9 cellular contexts compared by ENCODE assay signal in the genomic region with DNA sequence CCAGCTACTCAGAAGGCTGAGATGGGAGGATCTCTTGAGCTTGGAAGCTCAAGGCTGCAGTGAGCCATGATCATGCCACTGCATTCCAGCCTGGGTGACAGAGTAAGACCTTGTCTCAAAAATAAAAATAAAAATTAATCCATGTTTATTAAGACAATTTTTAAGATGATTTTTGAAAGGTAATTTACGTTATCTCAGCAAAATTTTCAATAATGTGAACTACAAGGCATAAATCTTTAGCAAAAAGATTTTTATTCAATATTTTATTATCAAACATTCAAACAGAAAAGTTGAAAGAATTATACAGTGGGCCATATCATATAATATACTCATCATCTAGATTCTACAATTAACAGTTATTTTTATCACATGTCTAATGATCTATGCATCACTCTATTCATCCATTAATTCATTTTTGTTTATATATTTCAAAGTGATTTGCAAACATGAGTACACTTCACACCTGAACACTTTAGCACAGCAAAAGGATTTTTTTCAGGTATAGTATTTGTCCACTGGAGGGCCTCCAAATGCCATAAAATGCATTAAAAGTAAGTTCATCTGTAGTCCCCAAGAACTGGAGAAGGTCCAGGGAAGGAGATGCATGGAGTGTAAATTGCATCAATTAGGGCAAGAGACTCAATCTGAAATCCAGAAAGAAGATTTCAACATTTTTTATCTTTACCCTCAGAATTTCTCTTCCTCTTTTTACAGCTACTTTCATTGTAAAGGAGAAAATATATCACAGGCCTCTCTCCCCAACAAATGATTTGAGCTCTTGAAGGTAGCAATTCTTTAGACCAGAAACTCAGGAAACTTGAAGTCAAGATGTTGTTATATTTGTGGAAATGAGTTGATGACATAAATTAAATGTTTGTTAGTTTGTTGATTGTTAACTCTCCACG. TPM values are rescaled to one million over a fixed set of nuclear protein-coding genes. Genes with fewer than 3 reads are reported as not detected.
A peak's percentile ranks its signal among the peaks of the same experiment; 100 is the strongest.
DNase-seq lines count a peak whose midpoint lies in the region; ATAC-seq, FAIRE-seq and TF ChIP-seq lines count a peak whose summit lies in the region.
"Had no signal": no experiment of that assay in that cellular context is flagged by ENCODE, and none has a peak within 500 bp of the region (broad histone marks: within the 10 kb centered on the region; RNA-seq: fewer than 3 reads in every experiment).

No MANE protein-coding gene starts in this region.

- WGBS in GM12878 (ENCODE audit: insufficient coverage, insufficient replicate concordance, low lambda C conversion rate, missing lambda C conversion rate) = 49% methylated on average over 2 of the region's 2 CpGs

- peak; percentile 58 for DNase-seq in NCI-H510A treated with DMSO at 0.1 percent for 48 hours (lab: John Stamatoyannopoulos, UW)
- no peak for DNase-seq in NCI-H510A (lab: John Stamatoyannopoulos, UW)
- peak; percentile 50 to 74 for DNase-seq in NCI-H526 (lab: John Stamatoyannopoulos, UW)
- peak; percentile 12 for DNase-seq in GM12878 (ENCODE audit: low read depth, low spot score)
- DNase-seq in kidney tubule cell (ENCODE audit: low spot score) = peak; percentile 50
- no peak for DNase-seq in coronary artery (ENCODE audit: low spot score)

- no peak for TF ChIP-seq EP300 in GM12878 (IDR thresholded peaks at IDR 0.05; ENCODE audit: borderline replicate concordance in 1 of 2, control insufficient read depth in 1 of 2, low read depth in 2 of 2, low read length in 2 of 2)

- H4K20me1 ChIP-seq in GM12878 (ENCODE audit: control insufficient read depth, insufficient read depth) = no peaks in the 10 kb centered on the region

- in situ Hi-C loops in GM12878 (cut with MboI) = loop anchor here (5.0 to 10.0 kb wide), 2 partner anchors 95 to 277 kb away; no protein-coding TSS in a partner anchor

- RAD21 ChIA-PET in GM12878 (lab: Charles Lee; ENCODE audit: unreplicated experiment) = interaction anchor here (0.7 to 4.2 kb wide), 12 partner anchors 10 to 383 kb away, joined by 3 to 32 read pairs (median 6); partner anchors contain the start of genes PHTF2 and TMEM60

- TF ChIP-seq POLR2A in GM12878 (IDR thresholded peaks at IDR 0.05; ENCODE audit: low read depth, low read length) = no peak

- CTCF ChIA-PET in GM12878 (lab: Yijun Ruan, JAX) = interaction anchor here (0.6 to 14.1 kb wide), 45 partner anchors 8 to 385 kb away, joined by 3 to 225 read pairs (median 4); partner anchors contain the start of gene RSBN1L

- peak; percentile 68 for FAIRE-seq in GM12878 (lab: Jason Lieb, UNC)

- no peaks in the 10 kb centered on the region; a peak in 1 of 4 replicates for H3K36me3 ChIP-seq in GM12878 (ENCODE audit: control insufficient read depth in 2 of 2, insufficient read depth in 2 of 2, low read length in 1 of 2)

- H3K9ac ChIP-seq in GM12878 (ENCODE audit: control insufficient read depth, insufficient read depth, low read length) = no peak overlapping the region

- intact Hi-C loops in GM12878 (cut with micrococcal nuclease; ENCODE audit: unreplicated experiment) = loop anchor here (1.0 to 5.0 kb wide), 3 partner anchors 102 to 385 kb away; no protein-coding TSS in a partner anchor

- no peak overlapping the region for H2AFZ ChIP-seq in GM12878 (ENCODE audit: control insufficient read depth, low read depth, low read length)

- no peaks in the 10 kb centered on the region for H3K4me1 ChIP-seq in GM12878 (ENCODE audit: control insufficient read depth, insufficient read depth, low read length)

- peak; percentile 63 for ATAC-seq in HG02885 (IDR thresholded peaks at IDR 0.05; ENCODE audit: poor library complexity, unreplicated experiment)
- peak; percentile 87 for ATAC-seq in GM12878
- ATAC-seq in HG03469 (IDR thresholded peaks at IDR 0.05; ENCODE audit: unreplicated experiment) = no peak

- H3K27ac ChIP-seq in GM12878 (ENCODE audit: control insufficient read depth, insufficient read depth) (no peak overlapping the region), coronary artery (no peak overlapping the region)

- no TSS peak for BruUV-seq in GM12878 (replicated peaks; lab: Mats Ljungman, UMichigan)

- no peaks in the 10 kb centered on the region for H3K9me3 ChIP-seq in GM12878 (replicated peaks; ENCODE audit: control insufficient read depth, insufficient read depth, low read length)
- H3K9me3 ChIP-seq: BLaER1 treated with 17β-estradiol and CSF1 and Interleukin-3, amounts not matched to agents 10 nM and 100 nM had no signal

- H3K4me3 ChIP-seq in GM12878 (no peak overlapping the region), coronary artery (no peak overlapping the region)
- H3K4me3 ChIP-seq: BLaER1 treated with 17β-estradiol and CSF1 and Interleukin-3, amounts not matched to agents 10 nM and 100 nM had no signal

- SMC1A ChIA-PET in GM12878 (lab: Charles Lee; ENCODE audit: uncharacterized antibody, unreplicated experiment) = interaction anchor here (0.6 to 6.6 kb wide), 25 partner anchors 8 to 383 kb away, joined by 3 to 75 read pairs (median 6); no protein-coding TSS in a partner anchor

- H3K27me3 ChIP-seq in GM12878 (replicated peaks in 1 of 2; ENCODE audit: control insufficient read depth in 2 of 2, insufficient read depth in 2 of 2, low read length in 1 of 2) = no peaks in the 10 kb centered on the region
- H3K27me3 ChIP-seq: BLaER1 treated with 17β-estradiol and CSF1 and Interleukin-3, amounts not matched to agents 10 nM and 100 nM had no signal

- H3K79me2 ChIP-seq in GM12878 (ENCODE audit: control insufficient read depth, insufficient read depth, low read length) = no peaks in the 10 kb centered on the region

- TF ChIP-seq CTCF in GM12878 (IDR thresholded peaks at IDR 0.05 in 2 of 3, conservative IDR thresholded peaks at IDR 0.05 in 1 of 3; ENCODE audit: control insufficient read depth in 2 of 3, extremely low read depth in 1 of 3, insufficient read depth in 1 of 3, low read depth in 3 of 3, low read length in 3 of 3) = peak; percentile 50 to 67 (median 54)
- TF ChIP-seq CTCF in coronary artery (IDR thresholded peaks at IDR 0.05) = no peak

- H3K4me2 ChIP-seq in GM12878 (ENCODE audit: control insufficient read depth, insufficient read depth) = no peak overlapping the region

- POLR2A ChIA-PET in GM12878 (lab: Charles Lee) = no interaction called here

- TF ChIP-seq RAD21 in GM12878 (IDR thresholded peaks at IDR 0.05; ENCODE audit: insufficient read depth, low read depth, low read length) = peak; percentile 94

TF ChIP-seq in GM12878, 131 proteins besides CTCF, POLR2A, EP300 and RAD21 (continues in another document):
- TF ChIP-seq REST (IDR thresholded peaks at IDR 0.05; ENCODE audit: low read depth, low read length) (no peak), WRNIP1 (IDR thresholded peaks at IDR 0.05; ENCODE audit: borderline replicate concordance, low read depth, low read length) (no peak), POLR2AphosphoS5 (IDR thresholded peaks at IDR 0.05; ENCODE audit: low read length) (no peak), E2F4 (IDR thresholded peaks at IDR 0.05; ENCODE audit: low read depth, low read length) (no peak), RCOR1 (conservative IDR thresholded peaks at IDR 0.05; ENCODE audit: low read depth, low read length) (no peak)

RNA-seq across cellular contexts. Expression of gene RSBN1L, which starts 38.6 kb away (rescaled TPM):
- 24.9 and 25.6 TPM in 2 replicates for total RNA-seq in GM12878 (2013; cell fraction: nucleolus; rRNA removed)
- total RNA-seq in GM12878 (2014; rRNA removed) (11.4 and 14.3 TPM in 2 replicates), GM12878 (2014; rRNA removed; fragmentation: Illumina TruSeq; extraction: Trizol) (23.7 and 24.8 TPM in 2 replicates), GM12878 (2021) (14.7 and 15.9 TPM in 2 replicates)
- polyA plus RNA-seq in GM12878 (2011; ENCODE audit: low read depth) = 5.2 TPM
- polyA plus RNA-seq in GM12878 (2011; rRNA removed) (17.6 and 21.3 TPM in 2 replicates), GM12878 (2014; fragmentation: Illumina TruSeq; extraction: Trizol) (21.5 and 24.9 TPM in 2 replicates), GM12878 (2014; fragmentation: Nextera tagmentation; extraction: Ambion mirVana) (1 to 10 TPM; 4.6 to 6.9 TPM), GM12878 (2014; rRNA removed) (9.2 and 10.0 TPM in 2 replicates), GM12878 (2016; fragmentation: Nextera tagmentation; extraction: Ambion mirVana) (1 to 10 TPM; 4.5 to 5.2 TPM)
- 4.6 and 7.6 TPM in 2 replicates for polyA plus RNA-seq in GM12878 (2011; cell fraction: cytosol; rRNA removed)
- polyA plus RNA-seq in GM12878 (2011; cell fraction: nucleus; rRNA removed) = 8.6 TPM in 2 replicates
- 9.4 and 12.3 TPM in 2 replicates for polyA plus RNA-seq in GM12878 (2012)
- 20.5 and 30.3 TPM in 2 replicates for polyA minus RNA-seq in GM12878 (2011; rRNA and poly(A)+ RNA removed)
- polyA minus RNA-seq in GM12878 (2011; cell fraction: cytosol; rRNA and poly(A)+ RNA removed) = 6.9 and 13.3 TPM in 2 replicates
- polyA minus RNA-seq in GM12878 (2011; cell fraction: nucleus; rRNA and poly(A)+ RNA removed) = 5.8 and 11.3 TPM in 2 replicates

Comparison
In these comparisons a context has a peak if more than half of its experiments do, and no peak if none do; other contexts are left out.
1. DNase-seq: peak in NCI-H510A treated with DMSO at 0.1 percent for 48 hours (single experiment), NCI-H526 (2 of 2), GM12878 (single experiment) and kidney tubule cell (single experiment); none in NCI-H510A (single experiment) and coronary artery (single experiment).